In the genomic region with DNA sequence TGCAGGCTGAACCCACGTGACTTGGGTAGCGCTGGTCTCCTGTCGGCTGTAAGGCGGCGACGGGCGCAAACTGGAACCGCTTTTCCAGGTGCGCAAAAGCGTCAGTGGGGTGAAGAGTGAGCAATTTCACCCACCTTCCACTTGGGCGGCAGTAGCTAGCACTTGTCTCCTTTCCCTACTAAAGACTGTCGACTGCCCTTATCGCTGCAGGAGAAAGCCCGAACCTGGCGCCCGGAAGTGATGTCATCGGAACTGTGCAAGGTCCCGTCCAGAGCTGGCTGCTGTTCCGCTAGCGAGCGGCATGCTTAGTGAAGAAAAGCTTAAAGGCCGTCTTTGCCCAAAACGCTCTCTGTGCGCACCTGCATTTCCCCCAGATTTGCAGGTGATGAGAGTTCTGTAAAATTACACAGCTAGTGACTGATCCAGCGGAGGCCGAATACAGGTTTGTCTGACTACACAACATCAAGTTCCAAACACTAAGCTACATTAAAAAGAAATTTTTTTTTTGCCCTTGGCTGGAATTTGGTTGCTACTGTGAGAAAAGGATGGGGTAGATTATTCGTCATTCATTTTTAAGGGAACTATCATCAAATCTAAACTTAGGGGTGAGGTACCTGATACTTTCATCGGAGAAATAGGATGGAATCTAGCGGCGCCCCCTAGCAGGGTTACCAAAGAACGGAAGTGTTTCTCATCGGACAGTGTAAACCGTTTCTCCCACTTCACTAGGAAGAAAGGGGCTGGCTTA, we compare ENCODE assay signal across 8 cellular contexts. TPM values are rescaled to one million over a fixed set of nuclear protein-coding genes. Genes with fewer than 3 reads are reported as not detected.
DNase-seq lines count a peak whose midpoint lies in the region; FAIRE-seq and TF ChIP-seq lines count a peak whose summit lies in the region.

A gene with protein sequence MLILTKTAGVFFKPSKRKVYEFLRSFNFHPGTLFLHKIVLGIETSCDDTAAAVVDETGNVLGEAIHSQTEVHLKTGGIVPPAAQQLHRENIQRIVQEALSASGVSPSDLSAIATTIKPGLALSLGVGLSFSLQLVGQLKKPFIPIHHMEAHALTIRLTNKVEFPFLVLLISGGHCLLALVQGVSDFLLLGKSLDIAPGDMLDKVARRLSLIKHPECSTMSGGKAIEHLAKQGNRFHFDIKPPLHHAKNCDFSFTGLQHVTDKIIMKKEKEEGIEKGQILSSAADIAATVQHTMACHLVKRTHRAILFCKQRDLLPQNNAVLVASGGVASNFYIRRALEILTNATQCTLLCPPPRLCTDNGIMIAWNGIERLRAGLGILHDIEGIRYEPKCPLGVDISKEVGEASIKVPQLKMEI (minus strand): TSS at position 242 of the 748 bp plus-strand sequence. CDS start 1,152 bp downstream, outside the sequence.

- FAIRE-seq in G401.6 (lab: Jason Lieb, UNC) = peak; percentile 94

- H3K9me3 Mint-ChIP-seq in H9 (no peaks in the 10 kb centered on the region), neural crest cell (no peaks in the 10 kb centered on the region)

- H3K4me3 Mint-ChIP-seq in H9 (peak within 1 kb of the TSS; percentile 93 to 96), neural crest cell (peak within 1 kb of the TSS; percentile 98)

- H4K20me1 ChIP-seq in H9 (ENCODE audit: control insufficient read depth, insufficient read depth, insufficient read length) = no peaks in the 10 kb centered on the region

- no CpG with 5 or more reads among the region's 33 CpGs for WGBS in H9 (ENCODE audit: extremely low coverage, insufficient read length, low lambda C conversion rate)

- H3K4me1 Mint-ChIP-seq in H9 (peaks cover 4% of the 10 kb centered on the region in 2 experiments; a peak in 3 of 4 replicates), neural crest cell (peaks cover 12% of the 10 kb centered on the region)

- H3K9ac ChIP-seq in H9 (ENCODE audit: extremely low read depth, insufficient read length, low read length) (peak within 1 kb of the TSS; percentile 95), stomach smooth muscle (ENCODE audit: low read length in 2 of 2) (peak within 1 kb of the TSS; percentile 86 to 89)

- H3K4me1 ChIP-seq in H9 (ENCODE audit: insufficient read depth, low read length) = no peaks in the 10 kb centered on the region
- peaks cover 5% of the 10 kb centered on the region for H3K4me1 ChIP-seq in stomach smooth muscle (ENCODE audit: control insufficient read depth, insufficient read depth, low read length)

- TF ChIP-seq CTCF in H9 (conservative IDR thresholded peaks at IDR 0.05) = peak; percentile 60
- TF ChIP-seq CTCF in foreskin fibroblast (IDR thresholded peaks at IDR 0.05; ENCODE audit: low read depth, low read length) = peak; percentile 65
- TF ChIP-seq CTCF in neural crest cell (conservative IDR thresholded peaks at IDR 0.05) = peak; percentile 66

- peaks cover 0 to 9% of the 10 kb centered on the region in 2 donors for H3K36me3 ChIP-seq in stomach smooth muscle (ENCODE audit: control insufficient read depth in 2 of 2, insufficient read depth in 2 of 2, low read length in 2 of 2)

- H3K4me3 ChIP-seq in foreskin fibroblast (ENCODE audit: low read depth in 1 of 2, low read length in 2 of 2) (peak within 1 kb of the TSS; percentile 80 to 89), stomach smooth muscle (ENCODE audit: low read length in 2 of 2) (peak within 1 kb of the TSS; percentile 87 to 100)

- no peaks in the 10 kb centered on the region for H3K9me3 ChIP-seq in H9 (ENCODE audit: control insufficient read depth, low read depth, low read length)
- H3K9me3 ChIP-seq in stomach smooth muscle (ENCODE audit: control insufficient read depth in 2 of 2, low read length in 2 of 2) = no peaks in the 10 kb centered on the region

- peak within 1 kb of the TSS; percentile 72; the same call in 1 of the 2 replicates for H3K14ac ChIP-seq in H9 (ENCODE audit: insufficient read depth, low read length)

- H3K79me1 ChIP-seq in H9 (ENCODE audit: insufficient read depth, low read depth, low read length, poor library complexity, severe bottlenecking) = no peaks in the 10 kb centered on the region

- peak; percentile 95 for DNase-seq in H9
- DNase-seq in M059J (ENCODE audit: low read depth) = peak; percentile 90
- peak; percentile 96 to 97 for DNase-seq in SHP77 (lab: John Stamatoyannopoulos, UW)
- peak; percentile 90 for DNase-seq in activated gamma-delta T cell treated with Interleukin-2 at 50 U/mL for 16 hours
- DNase-seq in foreskin fibroblast = peak; percentile 83 to 94
- DNase-seq in neural crest cell (ENCODE audit: low read depth, low spot score) = peak; percentile 78

- H3K36me3 Mint-ChIP-seq in H9 (ENCODE audit: insufficient read depth in 1 of 3, low read depth in 3 of 3) (peaks cover 7 to 14% (median 8%) of the 10 kb centered on the region in 3 experiments; a peak in 6 of 7 replicates), neural crest cell (ENCODE audit: low read depth) (peaks cover 15% of the 10 kb centered on the region)

- no peak within 1 kb of the TSS for H2BK120ac ChIP-seq in H9 (ENCODE audit: low read depth, low read length, poor library complexity, severe bottlenecking)

- peak within 1 kb of the TSS; percentile 80 for H3K18ac ChIP-seq in H9 (ENCODE audit: insufficient read length, low read depth, low read length)

- H3K79me2 ChIP-seq in H9 (ENCODE audit: insufficient read depth, low read length) = no peaks in the 10 kb centered on the region

- no peak within 1 kb of the TSS for H3T11ph ChIP-seq in H9 (ENCODE audit: low read length)

- no peaks in the 10 kb centered on the region for H3K27me3 ChIP-seq in H9 (ENCODE audit: insufficient read depth, low read length)
- no peaks in the 10 kb centered on the region for H3K27me3 ChIP-seq in stomach smooth muscle (ENCODE audit: control insufficient read depth in 1 of 2, insufficient read depth in 2 of 2, low read length in 2 of 2)

- no peak within 1 kb of the TSS for H4K91ac ChIP-seq in H9 (ENCODE audit: insufficient read length, low read depth, low read length)

- peak within 1 kb of the TSS; percentile 97 to 99 (median 99) for H3K27ac Mint-ChIP-seq in H9
- H3K27ac Mint-ChIP-seq in neural crest cell (ENCODE audit: unreplicated experiment) = peak within 1 kb of the TSS; percentile 99

- H2AFZ ChIP-seq in H9 (ENCODE audit: low read length) = peak within 1 kb of the TSS; percentile 86

- no peak within 1 kb of the TSS for H3K56ac ChIP-seq in H9 (ENCODE audit: insufficient read length, low read depth, low read length)

- peak within 1 kb of the TSS; percentile 64 for H3K4me2 ChIP-seq in H9 (ENCODE audit: insufficient read depth, insufficient read length, low read length)

- H3K27me3 Mint-ChIP-seq in H9 (ENCODE audit: low read depth) = no peaks in the 10 kb centered on the region
- H3K27me3 Mint-ChIP-seq in neural crest cell (ENCODE audit: low read depth) = no peaks in the 10 kb centered on the region

- no peak within 1 kb of the TSS for H4K5ac ChIP-seq in H9 (ENCODE audit: insufficient read length, low read depth, low read length)

- H2BK15ac ChIP-seq in H9 (ENCODE audit: low read depth, low read length) = no peak within 1 kb of the TSS

- H3K27ac ChIP-seq in H9 (ENCODE audit: insufficient read length, low read depth, low read length) (peak within 1 kb of the TSS; percentile 77), stomach smooth muscle (ENCODE audit: low read length) (peak within 1 kb of the TSS; percentile 85)

- H2AK5ac ChIP-seq in H9 (ENCODE audit: insufficient read length, low read length) = no peak within 1 kb of the TSS

- no peak within 1 kb of the TSS for H2BK20ac ChIP-seq in H9 (ENCODE audit: low read depth, low read length, poor library complexity, severe bottlenecking)

- H3K23me2 ChIP-seq in H9 (ENCODE audit: insufficient read length, low read depth, low read length, poor library complexity, severe bottlenecking) = peaks cover 5% of the 10 kb centered on the region

- H2BK12ac ChIP-seq in H9 (ENCODE audit: insufficient read length, low read depth, low read length) = no peak within 1 kb of the TSS

- no peak within 1 kb of the TSS; the same call in 1 of the 2 replicates for H3K4ac ChIP-seq in H9 (ENCODE audit: low read depth, low read length)

- peak within 1 kb of the TSS; percentile 36 for H4K8ac ChIP-seq in H9 (replicated peaks; ENCODE audit: insufficient read length, low read depth, low read length)

- no peak within 1 kb of the TSS for H2BK5ac ChIP-seq in H9 (ENCODE audit: insufficient read length, low read length)

- H3K23ac ChIP-seq in H9 (ENCODE audit: insufficient read length, low read depth, low read length) = no peak within 1 kb of the TSS

RNA-seq across cellular contexts. Expression of the gene that starts here (rescaled TPM):
- 10.1 and 10.7 TPM in 2 replicates for total RNA-seq in H9 (2021)
- 6.2 and 13.4 TPM in 2 replicates for total RNA-seq in M059J (2014; rRNA removed; shearing (Covaris generic))
- 21.1 and 24.1 TPM in 2 replicates for total RNA-seq in neural crest cell

Comparison
In these comparisons a context has a peak if more than half of its experiments do, and no peak if none do; other contexts are left out.
1. Peak in every context shown above with its lines: DNase-seq, H3K4me3 ChIP-seq and H3K27ac ChIP-seq.